ENCODE assay signal across 9 cellular contexts in the genomic region with DNA sequence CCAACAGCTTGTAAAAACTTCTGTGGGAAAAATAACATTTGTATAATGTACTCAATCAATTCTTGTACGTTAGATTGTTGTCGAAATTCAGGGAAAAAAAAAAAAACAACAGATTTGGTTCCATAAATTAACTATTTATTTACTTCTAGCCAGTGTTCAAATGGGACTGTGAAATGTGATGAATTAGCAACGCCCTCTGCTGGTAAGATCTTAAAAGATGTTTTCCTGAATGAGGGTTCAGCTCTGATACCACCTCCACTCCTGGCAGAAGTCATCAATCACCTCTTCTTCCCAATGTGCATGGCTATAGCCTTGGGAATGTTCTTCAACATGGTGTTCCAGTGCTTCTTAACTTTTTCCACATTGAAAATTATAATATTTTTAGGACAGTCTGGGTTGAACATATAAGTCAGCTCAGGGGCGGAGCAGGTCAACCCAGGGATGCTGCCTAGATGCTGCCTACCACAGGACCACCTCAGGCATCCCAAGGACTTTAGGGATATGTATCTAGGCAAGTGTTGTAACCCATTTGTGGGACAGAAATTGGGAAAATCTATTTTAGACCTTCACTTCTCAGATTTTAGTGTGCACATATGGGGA.
A peak's percentile ranks its signal among the peaks of the same experiment; 100 is the strongest.
DNase-seq lines count a peak whose midpoint lies in the region; ATAC-seq, FAIRE-seq and TF ChIP-seq lines count a peak whose summit lies in the region.
"Had no signal": no experiment of that assay in that cellular context is flagged by ENCODE, and none has a peak within 500 bp of the region (broad histone marks: within the 10 kb centered on the region; RNA-seq: fewer than 3 reads in every experiment).

No MANE protein-coding gene starts in this region.

- ATAC-seq in left cardiac atrium: peak; percentile 65 to 75
- no peak for ATAC-seq in GM19397 (IDR thresholded peaks at IDR 0.05; ENCODE audit: unreplicated experiment)
- ATAC-seq: naive thymus-derived CD8-positive, alpha-beta T cell had no signal

- intact Hi-C loops in left cardiac atrium (cut with DNase I): loop anchor here (1.0 to 5.0 kb wide), 3 partner anchors 73 to 713 kb away; no protein-coding TSS in a partner anchor

- H3K4me3 ChIP-seq in WERI-Rb-1 (ENCODE audit: low read depth, low read length) (no peak overlapping the region), small intestine (ENCODE audit: low read depth in 1 of 2, low read length in 2 of 2) (no peak overlapping the region)

- FAIRE-seq in small intestine (lab: Jason Lieb, UNC): no peak

- TF ChIP-seq CTCF in GM20000 (IDR thresholded peaks at IDR 0.05; ENCODE audit: extremely low read depth, missing control alignments): peak; percentile 17
- TF ChIP-seq CTCF in WERI-Rb-1 (IDR thresholded peaks at IDR 0.05; ENCODE audit: low read depth, low read length): peak; percentile 52

- H3K27ac ChIP-seq in WERI-Rb-1: no peak overlapping the region
- H3K27ac ChIP-seq in small intestine (ENCODE audit: low read depth in 1 of 2, low read length in 1 of 2): no peak overlapping the region

- H3K36me3 ChIP-seq in WERI-Rb-1 (no peaks in the 10 kb centered on the region), small intestine (ENCODE audit: control insufficient read depth in 2 of 2, insufficient read depth in 2 of 2, low read length in 2 of 2) (no peaks in the 10 kb centered on the region)

- WGBS in small intestine, 3 donors: 25 to 27% (median 25%) methylated on average over 4 of the region's 4 CpGs

- no peaks in the 10 kb centered on the region for H3K9me3 ChIP-seq in WERI-Rb-1 (ENCODE audit: severe bottlenecking)
- H3K9me3 ChIP-seq in small intestine (ENCODE audit: control insufficient read depth, low read depth): no peaks in the 10 kb centered on the region

- no peaks in the 10 kb centered on the region for H3K27me3 ChIP-seq in WERI-Rb-1 (ENCODE audit: insufficient read depth, low read depth, severe bottlenecking)
- H3K27me3 ChIP-seq in small intestine (ENCODE audit: control insufficient read depth in 2 of 2, insufficient read depth in 2 of 2, low read length in 2 of 2): no peaks in the 10 kb centered on the region

- no peaks in the 10 kb centered on the region for H3K4me1 ChIP-seq in small intestine (ENCODE audit: control insufficient read depth in 2 of 2, insufficient read depth in 1 of 2, low read depth in 1 of 2, low read length in 1 of 2)

- DNase-seq in COR-L47 (lab: John Stamatoyannopoulos, UW) (peak; percentile 30), GM20000 (ENCODE audit: low spot score) (peak; percentile 21), NAMALWA (ENCODE audit: low spot score) (peak; percentile 58), WERI-Rb-1 (no peak), left cardiac atrium (no peak), small intestine (peak; percentile 36)
- DNase-seq in activated CD4-positive, CD25-positive, alpha-beta regulatory T cell treated with anti-CD3 and anti-CD28 coated beads, Interleukin-2, amount 50 U/mL, for 72 hours: no peak

Comparison
In these comparisons a context has a peak if more than half of its experiments do, and no peak if none do; other contexts are left out.
1. DNase-seq: peak in COR-L47 (single experiment), GM20000 (single experiment), NAMALWA (single experiment) and small intestine (single experiment); none in WERI-Rb-1 (single experiment), left cardiac atrium (single experiment) and activated CD4-positive, CD25-positive, alpha-beta regulatory T cell treated with anti-CD3 and anti-CD28 coated beads, Interleukin-2, amount 50 U/mL, for 72 hours (single experiment).